ENCODE assay signal across 13 cellular contexts in genomic region chr4:11743961-11744360, GRCh38.
"Had no signal": no experiment of that assay in that cellular context is flagged by ENCODE, and none has a peak within 500 bp of the region (broad histone marks: within the 10 kb centered on the region; RNA-seq: fewer than 3 reads in every experiment).

No MANE protein-coding gene starts in this region.

- H3K9me3 ChIP-seq: SK-N-SH had no signal

- H3K4me2 ChIP-seq: SK-N-SH had no signal

- ATAC-seq: Panc1, PC-3 had no signal

- DNase-seq: KBM-7; NCI-H1436; NCI-H187; NCI-H2171 treated with DMSO at 0.1 percent for 48 hours; NCI-H446 treated with DMSO at 0.1 percent for 48 hours; NCI-H526 treated with DMSO at 0.1 percent for 48 hours; NK-92 treated with Interleukin-12 subunit alpha and Interleukin-12 subunit beta, amount 100 ng/mL, for 24 hours; PC-3; SHP77; SK-N-SH; SW 1271 had no signal

- H3K27ac ChIP-seq: RWPE1 had no signal

- H3K9ac ChIP-seq: SK-N-SH had no signal
